In genomic region chr17:74987418-74987908, GRCh38 we compare ENCODE assay signal across 8 cellular contexts. TPM values are rescaled to one million over a fixed set of nuclear protein-coding genes. Genes with fewer than 3 reads are reported as not detected.
A peak's percentile ranks its signal among the peaks of the same experiment; 100 is the strongest.
DNase-seq lines count a peak whose midpoint lies in the region; FAIRE-seq and TF ChIP-seq lines count a peak whose summit lies in the region.

Gene CDR2L, plus strand, starts transcription at chr17:74987632. Its CDS starts 412 bp downstream, at chr17:74988044.

- peak; percentile 15 for TF ChIP-seq RAD21 in neural cell (conservative IDR thresholded peaks at IDR 0.05)

- H3K36me3 ChIP-seq in MG63 (no peaks in the 10 kb centered on the region), neural cell (ENCODE audit: insufficient read depth, low read length) (no peaks in the 10 kb centered on the region)

- no peaks in the 10 kb centered on the region for H3K27me3 ChIP-seq in MG63
- no peaks in the 10 kb centered on the region for H3K27me3 ChIP-seq in neural cell (ENCODE audit: insufficient read depth, low read depth, low read length)

- peaks cover 9% of the 10 kb centered on the region for H3K4me1 Mint-ChIP-seq in stimulated activated naive CD8-positive, alpha-beta T cell treated with anti-CD3 and anti-CD28 coated beads, Interleukin-15, Interleukin-2, amounts not matched to agents 100 ng/mL and 50 ng/mL, for 24 hours (ENCODE audit: low read depth)

- H3K9me3 ChIP-seq in MG63 (no peaks in the 10 kb centered on the region), neural cell (ENCODE audit: low read length) (no peaks in the 10 kb centered on the region)

- H3K27ac Mint-ChIP-seq in stimulated activated naive CD8-positive, alpha-beta T cell treated with anti-CD3 and anti-CD28 coated beads, Interleukin-15, Interleukin-2, amounts not matched to agents 100 ng/mL and 50 ng/mL, for 24 hours: no peak within 1 kb of the TSS

- no peaks in the 10 kb centered on the region for H3F3A ChIP-seq in neural cell (ENCODE audit: insufficient read depth, low read length, poor library complexity, severe bottlenecking)

- peaks cover 29% of the 10 kb centered on the region for H3K27me3 Mint-ChIP-seq in stimulated activated naive CD8-positive, alpha-beta T cell treated with anti-CD3 and anti-CD28 coated beads, Interleukin-15, Interleukin-2, amounts not matched to agents 100 ng/mL and 50 ng/mL, for 24 hours

- H3K79me2 ChIP-seq in neural cell (replicated peaks; ENCODE audit: insufficient read depth, low read length): peaks cover 20% of the 10 kb centered on the region

- FAIRE-seq in H54 (lab: Jason Lieb, UNC): no peak

- H4K20me1 ChIP-seq in neural cell (ENCODE audit: insufficient read depth): no peaks in the 10 kb centered on the region

- H3K4me3 ChIP-seq in MG63 (peak within 1 kb of the TSS; percentile 71), fibroblast of villous mesenchyme (ENCODE audit: low read depth, low read length) (peak within 1 kb of the TSS; percentile 74), neural cell (ENCODE audit: low read length) (peak within 1 kb of the TSS; percentile 90)

- H3K9me2 ChIP-seq in neural cell (ENCODE audit: insufficient read depth, low read length): no peaks in the 10 kb centered on the region

- peak within 1 kb of the TSS; percentile 75 for H3K27ac ChIP-seq in neural cell (ENCODE audit: low read length)

- H3K9ac ChIP-seq in neural cell (ENCODE audit: low read length): peak within 1 kb of the TSS; percentile 87

- peak; percentile 47 for DNase-seq in DMS79 (lab: John Stamatoyannopoulos, UW)
- DNase-seq in H54 (ENCODE audit: insufficient read length, low spot score): peak; percentile 99
- peak; percentile 95 for DNase-seq in MG63
- DNase-seq in SIG-M5 (lab: John Stamatoyannopoulos, UW): peak; percentile 79
- peak; percentile 89 for DNase-seq in activated gamma-delta T cell treated with Interleukin-2 at 50 U/mL for 16 hours
- peak; percentile 94 for DNase-seq in fibroblast of villous mesenchyme (ENCODE audit: low read depth)

- peak within 1 kb of the TSS; percentile 25 for H2AFZ ChIP-seq in neural cell (ENCODE audit: low read depth, low read length)

- H3K9me3 Mint-ChIP-seq in stimulated activated naive CD8-positive, alpha-beta T cell treated with anti-CD3 and anti-CD28 coated beads, Interleukin-15, Interleukin-2, amounts not matched to agents 100 ng/mL and 50 ng/mL, for 24 hours: no peaks in the 10 kb centered on the region

- peak within 1 kb of the TSS; percentile 80 for H3K4me3 Mint-ChIP-seq in stimulated activated naive CD8-positive, alpha-beta T cell treated with anti-CD3 and anti-CD28 coated beads, Interleukin-15, Interleukin-2, amounts not matched to agents 100 ng/mL and 50 ng/mL, for 24 hours

- H3K36me3 Mint-ChIP-seq in stimulated activated naive CD8-positive, alpha-beta T cell treated with anti-CD3 and anti-CD28 coated beads, Interleukin-15, Interleukin-2, amounts not matched to agents 100 ng/mL and 50 ng/mL, for 24 hours (ENCODE audit: low read depth): no peaks in the 10 kb centered on the region

- peak within 1 kb of the TSS; percentile 70 for H3K4me2 ChIP-seq in neural cell (ENCODE audit: low read length)

- no peak for TF ChIP-seq EP300 in neural cell (conservative IDR thresholded peaks at IDR 0.05; ENCODE audit: poor library complexity, severe bottlenecking)

- peak; percentile 95 for TF ChIP-seq POLR2A in H54 (IDR thresholded peaks at IDR 0.05; ENCODE audit: low read depth, low read length)

- TF ChIP-seq CTCF in fibroblast of villous mesenchyme (IDR thresholded peaks at IDR 0.05; ENCODE audit: insufficient read depth, low read depth, low read length): no peak
- TF ChIP-seq CTCF in neural cell (IDR thresholded peaks at IDR 0.05; ENCODE audit: poor library complexity, severe bottlenecking): peak; percentile 33

TF ChIP-seq in neural cell, 6 proteins besides CTCF, POLR2A, EP300 and RAD21:
- no peak for TF ChIP-seq MXI1 (conservative IDR thresholded peaks at IDR 0.05; ENCODE audit: poor library complexity, severe bottlenecking)
- TF ChIP-seq SMC3 (conservative IDR thresholded peaks at IDR 0.05; ENCODE audit: poor library complexity): peak; percentile 31
- TF ChIP-seq TAF1 (IDR thresholded peaks at IDR 0.05; ENCODE audit: low read depth): peak; percentile 47
- TF ChIP-seq REST (IDR thresholded peaks at IDR 0.05; ENCODE audit: borderline replicate concordance): no peak
- TF ChIP-seq POLR2AphosphoS5 (IDR thresholded peaks at IDR 0.05): peak; percentile 91
- TF ChIP-seq EZH2 (IDR thresholded peaks at IDR 0.05; ENCODE audit: borderline replicate concordance, insufficient read depth, low read length, poor library complexity, severe bottlenecking): no peak

RNA-seq across cellular contexts. Expression of gene CDR2L, which starts in this region (rescaled TPM):
- 2.2 and 4.2 TPM in 2 replicates for total RNA-seq in MG63 (2014; rRNA removed; shearing (Covaris generic); ENCODE audit: low replicate concordance)
- 26.8 and 31.9 TPM in 2 replicates for total RNA-seq in fibroblast of villous mesenchyme
- polyA plus RNA-seq in neural cell: 8.1 and 8.3 TPM in 2 replicates
- polyA minus RNA-seq in neural cell: 11.9 and 12.3 TPM in 2 replicates

Comparison
In these comparisons a context has a peak if more than half of its experiments do, and no peak if none do; other contexts are left out.
1. Peak in every context shown above with its lines: DNase-seq, H3K4me3 ChIP-seq and H3K27ac ChIP-seq.
2. DNase-seq: peak in every context shown above with its lines; median percentile 99 in H54; 95 in MG63; 94 in fibroblast of villous mesenchyme; 89 in activated gamma-delta T cell treated with Interleukin-2 at 50 U/mL for 16 hours; 79 in SIG-M5; 47 in DMS79.